Comparison of ENCODE assay signal across 10 cellular contexts in genomic region chr20:50512323-50512722, GRCh38. TPM values are rescaled to one million over a fixed set of nuclear protein-coding genes. Genes with fewer than 3 reads are reported as not detected.
DNase-seq lines count a peak whose midpoint lies in the region; TF ChIP-seq lines count a peak whose summit lies in the region.
"Had no signal": no experiment of that assay in that cellular context is flagged by ENCODE, and none has a peak within 500 bp of the region (broad histone marks: within the 10 kb centered on the region; RNA-seq: fewer than 3 reads in every experiment).

No MANE protein-coding gene starts in this region.

- TF ChIP-seq CTCF in GM12865 (IDR thresholded peaks at IDR 0.05; ENCODE audit: insufficient read depth, low read depth, low read length, missing control alignments) (no peak), esophagus muscularis mucosa (IDR thresholded peaks at IDR 0.05) (no peak)

- H3K4me1 ChIP-seq in esophagus muscularis mucosa = peaks cover 40 to 74% (median 71%) of the 10 kb centered on the region in 4 donors
- H3K4me1 ChIP-seq in rectal smooth muscle tissue (ENCODE audit: control insufficient read depth, insufficient read depth, low read length) = peaks cover 16% of the 10 kb centered on the region

- no peak for TF ChIP-seq EP300 in esophagus muscularis mucosa (IDR thresholded peaks at IDR 0.05)

- H3K36me3 ChIP-seq in SK-N-MC (ENCODE audit: insufficient read depth, low read length) = no peaks in the 10 kb centered on the region
- no peaks in the 10 kb centered on the region for H3K36me3 ChIP-seq in esophagus muscularis mucosa
- H3K36me3 ChIP-seq in rectal smooth muscle tissue (ENCODE audit: control insufficient read depth, insufficient read depth, low read length) = no peaks in the 10 kb centered on the region

- WGBS in esophagus muscularis mucosa = 83% methylated on average over 1 of the region's 1 CpG

- intact Hi-C loops in esophagus muscularis mucosa (cut with DNase I) = no loop called here

- H3K9me3 ChIP-seq in SK-N-MC (ENCODE audit: low read depth, low read length) (no peaks in the 10 kb centered on the region), esophagus muscularis mucosa (no peaks in the 10 kb centered on the region)

- H3K27me3 ChIP-seq in esophagus muscularis mucosa = no peaks in the 10 kb centered on the region
- H3K27me3 ChIP-seq in rectal smooth muscle tissue (ENCODE audit: control insufficient read depth, insufficient read depth, low read length) = no peaks in the 10 kb centered on the region

- no peak for TF ChIP-seq POLR2A in esophagus muscularis mucosa (IDR thresholded peaks at IDR 0.05; ENCODE audit: low read depth)

- peak overlapping the region; percentile 99 for H3K4me3 ChIP-seq in GM12865 (ENCODE audit: low read depth, low read length)
- peak overlapping the region; percentile 93 for H3K4me3 ChIP-seq in SK-N-MC
- peak overlapping the region in 3 of 4 donors; percentile 72 to 91 (median 74) for H3K4me3 ChIP-seq in esophagus muscularis mucosa
- peak overlapping the region; percentile 14 for H3K4me3 ChIP-seq in rectal smooth muscle tissue (ENCODE audit: low read length)

- H3K9ac ChIP-seq in SK-N-MC (ENCODE audit: insufficient read length) (peak overlapping the region; percentile 93), rectal smooth muscle tissue (ENCODE audit: low read length) (no peak overlapping the region)

- DNase-seq in GM12865 (ENCODE audit: low read depth) (no peak), SK-N-MC (ENCODE audit: low read depth, low spot score) (no peak), esophagus muscularis mucosa (ENCODE audit: extremely low spot score) (no peak), SKM-1 (lab: John Stamatoyannopoulos, UW; ENCODE audit: unreplicated experiment) (no peak), NCI-H187 treated with DMSO at 0.1 percent for 48 hours (lab: John Stamatoyannopoulos, UW) (no peak), NCI-H2107 treated with DMSO at 0.1 percent for 48 hours (lab: John Stamatoyannopoulos, UW; ENCODE audit: unreplicated experiment) (no peak), anterior cingulate cortex (lab: John Stamatoyannopoulos, UW) (no peak)
- DNase-seq: activated gamma-delta T cell treated with Interleukin-2 at 50 U/mL for 16 hours, NCI-H526 had no signal

- peak overlapping the region; percentile 39; the same call in 1 of the 2 replicates for H3K27ac ChIP-seq in SK-N-MC
- peak overlapping the region in 1 of 4 donors; percentile 2 for H3K27ac ChIP-seq in esophagus muscularis mucosa (replicated peaks in 1 of 4)
- H3K27ac ChIP-seq in rectal smooth muscle tissue (ENCODE audit: low read depth, low read length) = no peak overlapping the region

RNA-seq across cellular contexts. Expression of gene PTPN1, which starts 2.1 kb away (rescaled TPM):
- total RNA-seq in esophagus muscularis mucosa = 10 to 100 TPM; 21.2 to 49.0 (median 41.0) TPM

Comparison
In these comparisons a context has a peak if more than half of its experiments do, and no peak if none do; other contexts are left out.
1. H3K4me3 ChIP-seq: peak in every context shown above with its lines; median percentile 99 in GM12865; 93 in SK-N-MC; 74 in esophagus muscularis mucosa; 14 in rectal smooth muscle tissue.